In genomic region chr14:51431033-51431709, GRCh38 we compare ENCODE assay signal across 12 cellular contexts.
DNase-seq lines count a peak whose midpoint lies in the region; ATAC-seq and TF ChIP-seq lines count a peak whose summit lies in the region.
"Had no signal": no experiment of that assay in that cellular context is flagged by ENCODE, and none has a peak within 500 bp of the region (broad histone marks: within the 10 kb centered on the region; RNA-seq: fewer than 3 reads in every experiment).

No MANE protein-coding gene starts in this region.

- peak; percentile 76 for ATAC-seq in GM19438 (IDR thresholded peaks at IDR 0.05; ENCODE audit: low read depth, unreplicated experiment)
- peak; percentile 61 for ATAC-seq in HG03095 (IDR thresholded peaks at IDR 0.05; ENCODE audit: unreplicated experiment)
- no peak for ATAC-seq in GM21529 (IDR thresholded peaks at IDR 0.05; ENCODE audit: unreplicated experiment)
- ATAC-seq: activated CD4-positive, CD25-positive, alpha-beta regulatory T cell treated with anti-CD3 and anti-CD28 coated beads, Interleukin-2, amount 50 U/mL, for 24 hours had no signal

- TF ChIP-seq CTCF in Calu3 (IDR thresholded peaks at IDR 0.05; ENCODE audit: unreplicated experiment) (no peak), endodermal cell (conservative IDR thresholded peaks at IDR 0.05) (no peak)

- no peak overlapping the region for H3K4me3 ChIP-seq in endodermal cell (ENCODE audit: low read length)
- H3K4me3 ChIP-seq: stomach had no signal

- peak overlapping the region; percentile 47 for H3K27ac ChIP-seq in endodermal cell (ENCODE audit: low read depth, low read length)
- H3K27ac ChIP-seq: RWPE1 had no signal

- BruUV-seq in Calu3 (replicated peaks; lab: Mats Ljungman, UMichigan): no TSS peak

- H3K4me1 ChIP-seq in endodermal cell (ENCODE audit: control insufficient read depth, insufficient read depth, low read length): peaks cover 3% of the 10 kb centered on the region

- no peaks in the 10 kb centered on the region for H3K27me3 Mint-ChIP-seq in Calu3 (ENCODE audit: unreplicated experiment)
- H3K27me3 Mint-ChIP-seq in endodermal cell (ENCODE audit: insufficient read depth): peaks cover 4% of the 10 kb centered on the region

- H3K4me3 Mint-ChIP-seq in Calu3 (ENCODE audit: low read depth, unreplicated experiment) (peak overlapping the region; percentile 29), endodermal cell (no peak overlapping the region)
- H3K4me3 Mint-ChIP-seq: IgD-negative memory B cell had no signal

- WGBS in endodermal cell (ENCODE audit: insufficient coverage in 1 of 2, insufficient read length in 1 of 2), 2 experiments: 86 to 96% methylated on average over 1 to 3 of the region's 3 CpGs

- H3K9ac ChIP-seq in endodermal cell (ENCODE audit: extremely low read depth, low read length, poor library complexity, severe bottlenecking): no peak overlapping the region

- H3K9me3 Mint-ChIP-seq in Calu3 (ENCODE audit: low read depth, unreplicated experiment) (no peaks in the 10 kb centered on the region), endodermal cell (no peaks in the 10 kb centered on the region)
- H3K9me3 Mint-ChIP-seq: IgD-negative memory B cell had no signal

- intact Hi-C loops in Calu3 (cut with micrococcal nuclease; ENCODE audit: unreplicated experiment): loop anchor here (1.0 to 5.0 kb wide), 3 partner anchors 35 to 206 kb away; no protein-coding TSS in a partner anchor

- peaks cover 22% of the 10 kb centered on the region for H3K4me1 Mint-ChIP-seq in Calu3 (ENCODE audit: low read depth, unreplicated experiment)
- peaks cover 18% of the 10 kb centered on the region for H3K4me1 Mint-ChIP-seq in endodermal cell

- H3K36me3 Mint-ChIP-seq in Calu3 (ENCODE audit: insufficient read depth, unreplicated experiment) (peaks cover 9% of the 10 kb centered on the region), endodermal cell (ENCODE audit: low read depth) (no peaks in the 10 kb centered on the region)
- H3K36me3 Mint-ChIP-seq: IgD-negative memory B cell had no signal

- DNase-seq in Calu3 (peak; percentile 57), endodermal cell (no peak), H4 (ENCODE audit: low spot score) (no peak), amniotic stem cell (lab: John Stamatoyannopoulos, UW) (no peak)
- DNase-seq in activated CD4-positive, alpha-beta T cell treated with anti-CD3 and anti-CD28 coated beads for 48 hours: no peak
- DNase-seq: stomach had no signal

- no peaks in the 10 kb centered on the region for H3K27me3 ChIP-seq in endodermal cell (ENCODE audit: control insufficient read depth, insufficient read depth, low read length, poor library complexity, severe bottlenecking)
- H3K27me3 ChIP-seq: stomach had no signal

- H3K9me3 ChIP-seq in endodermal cell (ENCODE audit: control insufficient read depth, low read length): no peaks in the 10 kb centered on the region
- H3K9me3 ChIP-seq: stomach had no signal

- CTCF ChIA-PET in Calu3 (lab: Charles Lee): interaction anchor here (1.4 kb wide), 1 partner anchor 23 kb away, joined by 3 read pairs; no protein-coding TSS in a partner anchor

- peak overlapping the region; percentile 75 for H3K27ac Mint-ChIP-seq in Calu3 (ENCODE audit: unreplicated experiment)
- H3K27ac Mint-ChIP-seq in endodermal cell: no peak overlapping the region
- H3K27ac Mint-ChIP-seq: IgD-negative memory B cell had no signal

- H3K36me3 ChIP-seq in endodermal cell (ENCODE audit: control insufficient read depth, insufficient read depth, low read length): no peaks in the 10 kb centered on the region
- H3K36me3 ChIP-seq: stomach had no signal
